In the genomic region with DNA sequence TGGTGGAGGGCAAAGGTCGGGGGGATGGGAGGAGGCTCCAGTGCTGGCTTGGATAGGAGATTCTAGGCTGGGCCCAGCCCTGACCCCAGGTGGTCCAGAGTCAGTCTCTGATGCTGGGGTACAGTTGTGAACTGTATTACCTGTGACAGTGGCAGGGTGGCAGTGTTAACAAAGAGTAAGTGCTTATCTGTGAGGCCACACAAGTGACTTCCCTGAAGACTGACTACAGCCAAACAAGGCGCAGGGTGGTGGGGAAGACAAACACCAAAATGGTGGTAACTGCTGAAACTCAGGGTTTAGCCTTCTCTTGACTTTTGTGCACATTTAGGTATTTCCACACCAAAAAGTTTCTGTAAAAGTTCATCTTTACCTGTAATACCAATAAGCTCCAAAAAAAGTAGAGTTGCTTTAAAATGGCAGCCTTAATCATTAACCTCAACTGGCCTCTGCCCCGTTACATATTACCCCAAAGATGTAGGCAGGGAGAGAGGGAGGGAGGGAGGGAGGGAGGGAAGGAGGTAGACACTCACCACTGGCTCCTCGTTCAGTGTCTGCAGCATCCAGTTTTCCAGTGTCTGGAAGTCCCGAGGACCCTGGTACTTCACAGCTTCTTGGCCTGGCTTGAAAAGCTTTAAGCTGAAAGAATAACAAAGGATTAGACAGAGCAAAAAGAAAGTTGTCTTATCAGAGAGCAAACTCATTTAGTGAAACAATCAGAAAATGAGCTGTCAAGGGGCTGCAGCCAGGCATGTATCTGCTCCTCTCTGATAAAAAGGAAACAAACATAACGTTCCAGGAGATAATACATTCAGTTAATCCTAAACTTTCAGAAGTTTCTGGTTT, we compare ENCODE assay signal across 9 cellular contexts. TPM values are rescaled to one million over a fixed set of nuclear protein-coding genes. Genes with fewer than 3 reads are reported as not detected.
DNase-seq lines count a peak whose midpoint lies in the region; ATAC-seq lines count a peak whose summit lies in the region.
"Had no signal": no experiment of that assay in that cellular context is flagged by ENCODE, and none has a peak within 500 bp of the region (broad histone marks: within the 10 kb centered on the region; RNA-seq: fewer than 3 reads in every experiment).

No MANE protein-coding gene starts in this region.

- peak; percentile 32 for DNase-seq in mucosa of gallbladder (ENCODE audit: low spot score)
- no peak for DNase-seq in effector memory CD8-positive, alpha-beta T cell
- DNase-seq: T-cell had no signal

- no peak overlapping the region for H3K27ac Mint-ChIP-seq in activated T-helper 17 cell treated with anti-CD3 and anti-CD28 coated beads, Interleukin-2, amount 50 U/mL, for 72 hours
- H3K27ac Mint-ChIP-seq in effector memory CD8-positive, alpha-beta T cell, result no peak overlapping the region
- H3K27ac Mint-ChIP-seq: T-cell had no signal

- H3K36me3 Mint-ChIP-seq in activated T-helper 17 cell treated with anti-CD3 and anti-CD28 coated beads, Interleukin-2, amount 50 U/mL, for 72 hours (ENCODE audit: low read depth), result peaks cover 100% of the 10 kb centered on the region
- H3K36me3 Mint-ChIP-seq in effector memory CD8-positive, alpha-beta T cell (ENCODE audit: insufficient read depth), result peaks cover 39% of the 10 kb centered on the region

- no peak overlapping the region for H3K4me3 Mint-ChIP-seq in activated T-helper 17 cell treated with anti-CD3 and anti-CD28 coated beads, Interleukin-2, amount 50 U/mL, for 72 hours
- no peak overlapping the region for H3K4me3 Mint-ChIP-seq in effector memory CD8-positive, alpha-beta T cell
- H3K4me3 Mint-ChIP-seq: T-cell had no signal

- H3K4me1 Mint-ChIP-seq in activated T-helper 17 cell treated with anti-CD3 and anti-CD28 coated beads, Interleukin-2, amount 50 U/mL, for 72 hours, result no peaks in the 10 kb centered on the region
- H3K4me1 Mint-ChIP-seq in effector memory CD8-positive, alpha-beta T cell (ENCODE audit: low read depth in 2 of 2), result peaks cover 2 to 6% of the 10 kb centered on the region in 2 donors
- H3K4me1 Mint-ChIP-seq: T-cell had no signal

- H3K9me3 Mint-ChIP-seq in activated T-helper 17 cell treated with anti-CD3 and anti-CD28 coated beads, Interleukin-2, amount 50 U/mL, for 72 hours, result no peaks in the 10 kb centered on the region
- H3K9me3 Mint-ChIP-seq in effector memory CD8-positive, alpha-beta T cell, result no peaks in the 10 kb centered on the region
- H3K9me3 Mint-ChIP-seq: T-cell had no signal

- H3K27me3 Mint-ChIP-seq in activated T-helper 17 cell treated with anti-CD3 and anti-CD28 coated beads, Interleukin-2, amount 50 U/mL, for 72 hours, result no peaks in the 10 kb centered on the region
- H3K27me3 Mint-ChIP-seq in effector memory CD8-positive, alpha-beta T cell, result no peaks in the 10 kb centered on the region
- H3K27me3 Mint-ChIP-seq: T-cell had no signal

- peak; percentile 45 for ATAC-seq in GM18498 (IDR thresholded peaks at IDR 0.05; ENCODE audit: unreplicated experiment)
- peak; percentile 53 for ATAC-seq in HG03097 (IDR thresholded peaks at IDR 0.05; ENCODE audit: low FRiP score, unreplicated experiment)
- peak; percentile 23 for ATAC-seq in activated T-helper 17 cell treated with anti-CD3 and anti-CD28 coated beads, Interleukin-2, amount 50 U/mL, for 72 hours (replicated peaks)
- no peak for ATAC-seq in effector memory CD8-positive, alpha-beta T cell (replicated peaks)
- no peak for ATAC-seq in HG03442 (IDR thresholded peaks at IDR 0.05; ENCODE audit: unreplicated experiment)
- no peak for ATAC-seq in GM18858 (IDR thresholded peaks at IDR 0.05; ENCODE audit: unreplicated experiment)
- no peak for ATAC-seq in GM18520 (IDR thresholded peaks at IDR 0.05; ENCODE audit: unreplicated experiment)
- ATAC-seq: T-cell had no signal

RNA-seq across cellular contexts. Expression of a gene that starts 11.3 kb away (rescaled TPM):
- 10 to 100 TPM; 48.3 to 95.0 TPM for total RNA-seq in activated T-helper 17 cell treated with anti-CD3 and anti-CD28 coated beads, Interleukin-2, amount 50 U/mL, for 72 hours
- 84.8 TPM for total RNA-seq in mucosa of gallbladder

Comparison
In these comparisons a context has a peak if more than half of its experiments do, and no peak if none do; other contexts are left out.
1. ATAC-seq: peak in GM18498 (single experiment), HG03097 (single experiment) and activated T-helper 17 cell treated with anti-CD3 and anti-CD28 coated beads, Interleukin-2, amount 50 U/mL, for 72 hours (single experiment); none in effector memory CD8-positive, alpha-beta T cell (single experiment), HG03442 (single experiment), GM18858 (single experiment) and GM18520 (single experiment).